22 cellular contexts compared by ENCODE assay signal in the genomic region with DNA sequence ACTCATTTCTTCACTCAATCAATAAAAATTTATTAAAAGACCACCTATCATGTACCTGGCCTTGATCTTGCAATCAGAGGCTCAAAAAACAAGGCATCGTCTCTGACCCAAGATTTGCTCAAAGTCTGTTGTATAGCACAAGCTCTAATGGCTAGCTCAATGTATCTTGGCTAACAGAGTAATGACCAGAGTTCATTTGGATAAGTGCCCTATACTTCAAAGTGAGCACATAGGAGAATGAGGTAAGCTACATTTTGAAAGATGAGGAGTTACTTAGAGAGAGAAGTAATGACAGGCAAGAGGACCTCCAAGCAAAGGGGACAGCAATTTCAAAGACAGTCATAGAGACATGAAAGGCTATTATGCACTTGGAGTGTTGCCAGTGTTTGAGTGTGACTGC. TPM values are rescaled to one million over a fixed set of nuclear protein-coding genes. Genes with fewer than 3 reads are reported as not detected.
"Had no signal": no experiment of that assay in that cellular context is flagged by ENCODE, and none has a peak within 500 bp of the region (broad histone marks: within the 10 kb centered on the region; RNA-seq: fewer than 3 reads in every experiment).

No MANE protein-coding gene starts in this region.

- H3K9me3 ChIP-seq: MG63, SJSA1, SK-N-SH had no signal

- H3K36me3 ChIP-seq: MG63, SJSA1 had no signal

- H3K4me3 ChIP-seq: MG63, SJSA1 had no signal

- H3K36me3 Mint-ChIP-seq: T-cell had no signal

- H3K27ac ChIP-seq: SJSA1 had no signal

- H3K9me3 Mint-ChIP-seq: T-cell; T-helper 1 cell treated with Interleukin-12 subunit alpha and Interleukin-12 subunit beta and Interleukin-4 antibody, amounts not matched to agents 30 μg/mL and 1 μg/mL, for 36 hours had no signal

- H3K27me3 ChIP-seq: MG63, SJSA1 had no signal

- H3K4me1 ChIP-seq: SJSA1 had no signal

- H3K27ac Mint-ChIP-seq: T-cell; T-helper 1 cell treated with Interleukin-12 subunit alpha and Interleukin-12 subunit beta and Interleukin-4 antibody, amounts not matched to agents 30 μg/mL and 1 μg/mL, for 36 hours had no signal

- DNase-seq: KBM-7, MG63, NCI-H1092, NCI-H187, NCI-H2029, NCI-H2081 treated with DMSO at 0.1 percent for 48 hours, NCI-H345, NCI-H446 treated with DMSO at 0.1 percent for 48 hours, NCI-H510A treated with DMSO at 0.1 percent for 48 hours, NCI-H526, NCI-H82, Right ventricle myocardium superior, RPMI8226, SIG-M5, SK-N-SH, SW 1271, T-cell had no signal

- FAIRE-seq: RCC 7860 had no signal

- H3K4me1 Mint-ChIP-seq: T-cell had no signal

- ATAC-seq: T-cell had no signal

- H3K4me3 Mint-ChIP-seq: T-cell; T-helper 1 cell treated with Interleukin-12 subunit alpha and Interleukin-12 subunit beta and Interleukin-4 antibody, amounts not matched to agents 30 μg/mL and 1 μg/mL, for 36 hours had no signal

- H3K4me2 ChIP-seq: SK-N-SH had no signal

RNA-seq across cellular contexts. Expression of gene GABRQ, which starts 22.9 kb away (rescaled TPM):
- total RNA-seq: HT-29, LHCN-M2, Right ventricle myocardium superior, T-cell had no signal
